In the genomic region with DNA sequence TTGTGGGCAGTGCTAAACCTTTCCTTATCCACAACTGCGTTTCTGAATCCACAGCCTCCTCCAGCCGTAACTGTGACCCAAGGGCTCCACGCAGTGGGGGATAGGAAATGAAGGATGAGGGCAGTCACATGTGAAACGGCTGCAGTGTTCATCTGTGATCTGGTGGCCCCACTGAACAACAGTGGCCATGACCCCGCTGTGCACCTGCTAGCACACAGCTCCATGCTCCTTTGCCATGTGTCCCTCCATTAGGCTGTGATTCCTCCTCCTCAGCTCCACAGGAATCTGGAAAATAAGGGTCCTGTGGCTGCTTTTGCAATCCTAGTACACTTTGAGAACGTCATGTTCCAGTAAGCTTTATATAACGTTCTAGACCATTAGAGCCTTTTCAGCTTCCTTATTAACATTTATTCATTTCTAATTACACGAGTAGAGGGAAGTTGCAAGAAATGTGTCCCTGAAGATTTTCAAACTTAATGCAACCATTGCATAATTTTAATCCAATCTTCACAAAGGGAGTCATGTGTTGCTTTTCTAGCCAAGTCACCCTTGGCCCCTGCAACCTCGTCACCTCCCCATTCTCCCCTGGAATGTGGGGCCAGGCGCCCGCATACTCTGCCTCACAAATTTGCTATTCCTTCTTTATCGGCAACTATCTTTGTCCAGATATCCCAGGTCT, we compare ENCODE assay signal across 7 cellular contexts. TPM values are rescaled to one million over a fixed set of nuclear protein-coding genes. Genes with fewer than 3 reads are reported as not detected.
DNase-seq lines count a peak whose midpoint lies in the region; ATAC-seq and TF ChIP-seq lines count a peak whose summit lies in the region.

No MANE protein-coding gene starts in this region.

- peaks cover 15 to 51% of the 10 kb centered on the region in 2 donors for H3K4me1 ChIP-seq in thoracic aorta (ENCODE audit: control insufficient read depth in 1 of 2, low read depth in 2 of 2)

- ATAC-seq in thoracic aorta (ENCODE audit: insufficient number of reproducible peaks, low FRiP score, low read depth): no peak
- no peak for ATAC-seq in HG03520 (IDR thresholded peaks at IDR 0.05; ENCODE audit: unreplicated experiment)

- no peaks in the 10 kb centered on the region for H3K9me3 ChIP-seq in thoracic aorta

- peak overlapping the region in 1 of 2 donors; percentile 72 for H3K27ac ChIP-seq in thoracic aorta

- H3K27me3 ChIP-seq in kidney epithelial cell (ENCODE audit: control insufficient read depth, insufficient read depth, low read length): peaks cover 8% of the 10 kb centered on the region
- no peaks in the 10 kb centered on the region for H3K27me3 ChIP-seq in thoracic aorta (replicated peaks; ENCODE audit: insufficient read depth)

- TF ChIP-seq CTCF in kidney epithelial cell (IDR thresholded peaks at IDR 0.05; ENCODE audit: insufficient read depth, low read length, poor library complexity, severe bottlenecking): peak; percentile 30
- peak; percentile 17 for TF ChIP-seq CTCF in thoracic aorta (IDR thresholded peaks at IDR 0.05)

- no peak overlapping the region for H3K4me3 ChIP-seq in kidney epithelial cell (ENCODE audit: low read depth, low read length)
- H3K4me3 ChIP-seq in thoracic aorta: no peak overlapping the region

- peak; percentile 63 for DNase-seq in MV-4-11 (lab: John Stamatoyannopoulos, UW)
- DNase-seq in astrocyte of the hippocampus (ENCODE audit: low read depth, low spot score): peak; percentile 77
- no peak for DNase-seq in kidney epithelial cell (ENCODE audit: low read depth)
- no peak for DNase-seq in thoracic aorta (ENCODE audit: low spot score)
- DNase-seq in DMS153 (lab: John Stamatoyannopoulos, UW): no peak
- DNase-seq in stimulated activated naive CD4-positive, alpha-beta T cell (lab: John Stamatoyannopoulos, UW): no peak

- H3K36me3 ChIP-seq in kidney epithelial cell (ENCODE audit: control insufficient read depth, insufficient read depth, low read length): no peaks in the 10 kb centered on the region
- no peaks in the 10 kb centered on the region for H3K36me3 ChIP-seq in thoracic aorta

RNA-seq across cellular contexts. Expression of gene NAPG, which starts 7.1 kb away (rescaled TPM):
- total RNA-seq in kidney epithelial cell (29.5 and 36.1 TPM in 2 replicates), thoracic aorta (10 to 100 TPM; 30.1 to 47.8 TPM)

Comparison
In these comparisons a context has a peak if more than half of its experiments do, and no peak if none do; other contexts are left out.
1. DNase-seq: peak in MV-4-11 (single experiment) and astrocyte of the hippocampus (single experiment); none in kidney epithelial cell (single experiment), thoracic aorta (single experiment), DMS153 (single experiment) and stimulated activated naive CD4-positive, alpha-beta T cell (0 of 6).